Comparison of ENCODE assay signal across 15 cellular contexts in the genomic region with DNA sequence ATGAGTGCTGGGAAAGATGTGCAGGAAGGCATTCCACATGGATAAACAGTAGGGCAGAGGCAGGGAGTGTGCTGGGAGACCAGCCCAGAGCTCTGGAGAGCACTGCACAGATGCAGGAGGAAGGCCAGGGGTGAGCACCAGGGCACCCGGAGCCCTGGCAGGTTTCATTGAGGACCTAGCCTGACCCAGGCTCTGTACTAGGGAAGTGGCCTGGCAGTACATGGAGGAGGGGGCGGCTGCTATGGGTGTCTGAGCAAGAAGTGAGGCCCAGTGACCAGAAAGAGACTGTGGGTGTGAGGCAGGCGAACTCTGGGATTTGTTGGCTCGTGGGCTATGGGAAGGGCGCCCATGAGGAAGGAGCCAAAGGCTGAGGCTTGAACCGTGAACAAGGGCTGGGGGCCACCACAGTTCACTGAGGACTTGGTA.
"Had no signal": no experiment of that assay in that cellular context is flagged by ENCODE, and none has a peak within 500 bp of the region (broad histone marks: within the 10 kb centered on the region; RNA-seq: fewer than 3 reads in every experiment).

No MANE protein-coding gene starts in this region.

- H3K4me3 Mint-ChIP-seq: activated CD8-positive, alpha-beta memory T cell treated with anti-CD3 and anti-CD28 coated beads, Interleukin-2, amount 10 ng/mL, durations not matched to agents 7 days and 5 days; activated T-cell treated with anti-CD3 and anti-CD28 coated beads, Interleukin-2, amount 50 U/mL, for 4 hours; mesothelial cell of epicardium; neural crest cell had no signal

- ATAC-seq: activated T-cell treated with anti-CD3 and anti-CD28 coated beads, Interleukin-2, amount 50 U/mL, for 4 hours; heart right ventricle; left ventricle myocardium superior had no signal

- H3K27ac ChIP-seq: cardiac muscle cell, heart right ventricle, parathyroid adenoma, SJSA1, skin epidermis had no signal

- DNase-seq: activated CD4-positive, alpha-beta T cell treated with anti-CD3 and anti-CD28 coated beads for 48 hours; activated CD8-positive, alpha-beta memory T cell treated with anti-CD3 and anti-CD28 coated beads, Interleukin-2, amount 10 ng/mL, durations not matched to agents 7 days and 5 days; activated T-cell treated with anti-CD3 and anti-CD28 coated beads, Interleukin-2, amount 50 U/mL, for 4 hours; effector CD8-positive, alpha-beta T cell; heart right ventricle; left ventricle myocardium superior; substantia nigra; SW 1271; trophoblast cell had no signal

- H3K36me3 ChIP-seq: cardiac muscle cell, heart right ventricle, SJSA1 had no signal

- H3K4me1 Mint-ChIP-seq: neural crest cell had no signal

- H3K36me3 Mint-ChIP-seq: activated CD8-positive, alpha-beta memory T cell treated with anti-CD3 and anti-CD28 coated beads, Interleukin-2, amount 10 ng/mL, durations not matched to agents 7 days and 5 days; mesothelial cell of epicardium had no signal

- H3K4me1 ChIP-seq: heart right ventricle, parathyroid adenoma had no signal

- H3K27me3 ChIP-seq: cardiac muscle cell, heart right ventricle, SJSA1 had no signal

- H3K27ac Mint-ChIP-seq: mesothelial cell of epicardium had no signal

- H3K9me3 ChIP-seq: heart right ventricle, SJSA1 had no signal

- H2AFZ ChIP-seq: parathyroid adenoma had no signal

- H3K9me3 Mint-ChIP-seq: activated T-cell treated with anti-CD3 and anti-CD28 coated beads, Interleukin-2, amount 50 U/mL, for 4 hours; mesothelial cell of epicardium; neural crest cell had no signal

- H3K27me3 Mint-ChIP-seq: activated CD8-positive, alpha-beta memory T cell treated with anti-CD3 and anti-CD28 coated beads, Interleukin-2, amount 10 ng/mL, durations not matched to agents 7 days and 5 days had no signal

- H3K79me2 ChIP-seq: parathyroid adenoma had no signal

- H3K4me3 ChIP-seq: cardiac muscle cell, heart right ventricle, SJSA1, skin epidermis had no signal
